In genomic region chr9:5900622-5901021, GRCh38 we compare ENCODE assay signal across 33 cellular contexts. TPM values are rescaled to one million over a fixed set of nuclear protein-coding genes. Genes with fewer than 3 reads are reported as not detected.
"Had no signal": no experiment of that assay in that cellular context is flagged by ENCODE, and none has a peak within 500 bp of the region (broad histone marks: within the 10 kb centered on the region; RNA-seq: fewer than 3 reads in every experiment).

No MANE protein-coding gene starts in this region.

- H3K4me3 ChIP-seq: adrenal gland, MG63 had no signal

- H3K27me3 ChIP-seq: adrenal gland, MG63 had no signal

- DNase-seq: activated CD4-positive, alpha-beta T cell treated with anti-CD3 and anti-CD28 coated beads for 4 hours; activated CD8-positive, alpha-beta memory T cell treated with anti-CD3 and anti-CD28 coated beads, Interleukin-2, amount 50 U/mL, for 4 hours; activated CD8-positive, alpha-beta T cell treated with anti-CD3 and anti-CD28 coated beads for 36 hours; activated effector memory CD4-positive, alpha-beta T cell treated with Interleukin-2 at 50 U/mL for 16 hours; activated naive CD4-positive, alpha-beta T cell treated with Interleukin-2 at 50 U/mL for 16 hours; activated naive CD8-positive, alpha-beta T cell treated with anti-CD3 and anti-CD28 coated beads, Interleukin-2, amount 10 ng/mL, durations not matched to agents 7 days and 5 days; activated T-cell treated with anti-CD3 and anti-CD28 coated beads, Interleukin-2, amount 50 U/mL, for 1 hour; adrenal gland; anterior cingulate cortex; MG63; MV-4-11; NCI-H1092 treated with DMSO at 0.1 percent for 48 hours; NCI-H1417 treated with DMSO at 0.1 percent for 48 hours; NCI-H1694; NCI-H2029; NCI-H2107; NCI-H2171 treated with DMSO at 0.1 percent for 48 hours; NCI-H226; NCI-H510A; NCI-H526 treated with DMSO at 0.1 percent for 48 hours; NCI-H82; RPMI8226; SW 1271 had no signal

- H3K27me3 Mint-ChIP-seq: activated CD8-positive, alpha-beta T cell treated with anti-CD3 and anti-CD28 coated beads for 36 hours; activated naive CD8-positive, alpha-beta T cell treated with anti-CD3 and anti-CD28 coated beads, Interleukin-2, amount 10 ng/mL, durations not matched to agents 7 days and 5 days had no signal

- H3K9ac ChIP-seq: KMS-11 had no signal

- H3K27ac ChIP-seq: adrenal gland, KMS-11 had no signal

- H3K9me3 ChIP-seq: adrenal gland, MG63 had no signal

- H3K4me2 ChIP-seq: KMS-11 had no signal

- ATAC-seq: activated CD4-positive, CD25-positive, alpha-beta regulatory T cell treated with anti-CD3 and anti-CD28 coated beads, Interleukin-2, amount 50 U/mL, for 24 hours; activated CD8-positive, alpha-beta T cell treated with anti-CD3 and anti-CD28 coated beads for 36 hours; Panc1; Right ventricle myocardium inferior; SK-N-SH treated with all-trans-retinoic acid at 6 μM for 48 hours had no signal

- H3K27ac Mint-ChIP-seq: activated CD8-positive, alpha-beta T cell treated with anti-CD3 and anti-CD28 coated beads for 36 hours; activated naive CD8-positive, alpha-beta T cell treated with anti-CD3 and anti-CD28 coated beads, Interleukin-2, amount 10 ng/mL, durations not matched to agents 7 days and 5 days; activated T-helper 1 cell treated with anti-CD3 and anti-CD28 coated beads, Interleukin-12 subunit alpha, Interleukin-12 subunit beta, Interleukin-2, Interleukin-4 antibody, amounts not matched to agents 30 ng/mL and 10 ng/mL and 1 ng/mL, durations not matched to agents 14 hours and 24 hours and 36 hours; T-helper 2 cell treated with Interferon-gamma antibody and Interleukin-4, amounts not matched to agents 5 μg/mL and 100 μg/mL, for 36 hours had no signal

- H3K4me3 Mint-ChIP-seq: activated CD8-positive, alpha-beta T cell treated with anti-CD3 and anti-CD28 coated beads for 36 hours; activated naive CD8-positive, alpha-beta T cell treated with anti-CD3 and anti-CD28 coated beads, Interleukin-2, amount 10 ng/mL, durations not matched to agents 7 days and 5 days; activated T-helper 1 cell treated with anti-CD3 and anti-CD28 coated beads, Interleukin-12 subunit alpha, Interleukin-12 subunit beta, Interleukin-2, Interleukin-4 antibody, amounts not matched to agents 30 ng/mL and 10 ng/mL and 1 ng/mL, durations not matched to agents 14 hours and 24 hours and 36 hours; T-helper 2 cell treated with Interferon-gamma antibody and Interleukin-4, amounts not matched to agents 5 μg/mL and 100 μg/mL, for 36 hours had no signal

- H3K4me1 ChIP-seq: adrenal gland had no signal

- H3K9me3 Mint-ChIP-seq: activated CD8-positive, alpha-beta T cell treated with anti-CD3 and anti-CD28 coated beads for 36 hours; activated naive CD8-positive, alpha-beta T cell treated with anti-CD3 and anti-CD28 coated beads, Interleukin-2, amount 10 ng/mL, durations not matched to agents 7 days and 5 days; activated T-helper 1 cell treated with anti-CD3 and anti-CD28 coated beads, Interleukin-12 subunit alpha, Interleukin-12 subunit beta, Interleukin-2, Interleukin-4 antibody, amounts not matched to agents 30 ng/mL and 10 ng/mL and 1 ng/mL, durations not matched to agents 14 hours and 24 hours and 36 hours had no signal

- H3K36me3 ChIP-seq: adrenal gland, MG63 had no signal

RNA-seq across cellular contexts. Expression of gene MLANA, which starts 9.9 kb away (rescaled TPM):
- total RNA-seq: activated CD8-positive, alpha-beta T cell treated with anti-CD3 and anti-CD28 coated beads for 36 hours; activated naive CD8-positive, alpha-beta T cell treated with anti-CD3 and anti-CD28 coated beads, Interleukin-2, amount 10 ng/mL, durations not matched to agents 7 days and 5 days; activated T-helper 1 cell treated with anti-CD3 and anti-CD28 coated beads, Interleukin-12 subunit alpha, Interleukin-12 subunit beta, Interleukin-2, Interleukin-4 antibody, amounts not matched to agents 30 ng/mL and 10 ng/mL and 1 ng/mL, durations not matched to agents 14 hours and 24 hours and 36 hours; adrenal gland; cardiac septum; OCI-LY7; Right ventricle myocardium inferior; T-helper 1 cell treated with Interleukin-12 subunit alpha and Interleukin-12 subunit beta and Interleukin-4 antibody, amounts not matched to agents 30 ng/mL and 1 ng/mL, for 36 hours had no signal
- polyA plus RNA-seq: adrenal gland had no signal
